Comparison of ENCODE assay signal across 8 cellular contexts in genomic region chr4:173506780-173507211, GRCh38.
DNase-seq lines count a peak whose midpoint lies in the region; ATAC-seq and TF ChIP-seq lines count a peak whose summit lies in the region.

No MANE protein-coding gene starts in this region.

- peak overlapping the region; percentile 62 to 81 (median 75) for H3K4me3 Mint-ChIP-seq in nephron

- H3K27ac Mint-ChIP-seq in nephron = no peak overlapping the region

- H3K27me3 Mint-ChIP-seq in nephron (ENCODE audit: low read depth) = peaks cover 100% of the 10 kb centered on the region

- in situ Hi-C loops in KBM-7 (cut with MboI; ENCODE audit: low pct_unique_long_range_greater_than_20kb, low sequenced_read_pairs) = no loop called here

- H3K27ac ChIP-seq in coronary artery = no peak overlapping the region

- ATAC-seq in GM18502 (IDR thresholded peaks at IDR 0.05; ENCODE audit: poor library complexity, unreplicated experiment) (peak; percentile 4), HG02885 (IDR thresholded peaks at IDR 0.05; ENCODE audit: poor library complexity, unreplicated experiment) (peak; percentile 17), HG02678 (IDR thresholded peaks at IDR 0.05; ENCODE audit: unreplicated experiment) (no peak), HG02973 (IDR thresholded peaks at IDR 0.05; ENCODE audit: unreplicated experiment) (no peak)

- DNase-seq in coronary artery (ENCODE audit: low spot score) (no peak), D341Med (ENCODE audit: low spot score) (no peak), KBM-7 (no peak)

- H3K4me3 ChIP-seq in coronary artery = peak overlapping the region; percentile 10

- TF ChIP-seq CTCF in coronary artery (IDR thresholded peaks at IDR 0.05) (no peak), nephron (IDR thresholded peaks at IDR 0.05; ENCODE audit: unreplicated experiment in 3 of 3) (no peak)

- H3K9me3 Mint-ChIP-seq in nephron = peaks cover 13% of the 10 kb centered on the region

- no peaks in the 10 kb centered on the region for H3K36me3 Mint-ChIP-seq in nephron (ENCODE audit: low read depth)

- H3K4me1 Mint-ChIP-seq in nephron = peaks cover 23% of the 10 kb centered on the region

Comparison
In these comparisons a context has a peak if more than half of its experiments do, and no peak if none do; other contexts are left out.
1. ATAC-seq: peak in GM18502 (single experiment) and HG02885 (single experiment); none in HG02678 (single experiment) and HG02973 (single experiment).